Comparison of ENCODE assay signal across 31 cellular contexts in genomic region chr4:123409301-123409700, GRCh38. TPM values are rescaled to one million over a fixed set of nuclear protein-coding genes. Genes with fewer than 3 reads are reported as not detected.
A peak's percentile ranks its signal among the peaks of the same experiment; 100 is the strongest.
DNase-seq lines count a peak whose midpoint lies in the region; ATAC-seq and TF ChIP-seq lines count a peak whose summit lies in the region.
"Had no signal": no experiment of that assay in that cellular context is flagged by ENCODE, and none has a peak within 500 bp of the region (broad histone marks: within the 10 kb centered on the region; RNA-seq: fewer than 3 reads in every experiment).

No MANE protein-coding gene starts in this region.

- intact Hi-C loops in psoas muscle (cut with DNase I): no loop called here

- H3K27ac ChIP-seq in KOPT-K1 (ENCODE audit: low read depth, low read length, poor library complexity, severe bottlenecking) (peak overlapping the region; percentile 7), psoas muscle (peak overlapping the region; percentile 98)
- H3K27ac ChIP-seq: body of pancreas, GM23248, parathyroid adenoma, SK-N-MC, tibial nerve had no signal

- H3K27me3 ChIP-seq in psoas muscle (ENCODE audit: insufficient read depth in 3 of 3, low read length in 2 of 3): no peaks in the 10 kb centered on the region
- H3K27me3 ChIP-seq: adrenal gland, body of pancreas, esophagus squamous epithelium, tibial nerve had no signal

- ATAC-seq in psoas muscle (peak in 1 of 4 donors; percentile 14), GM21576 (IDR thresholded peaks at IDR 0.05; ENCODE audit: unreplicated experiment) (no peak)
- ATAC-seq in stimulated activated naive CD8-positive, alpha-beta T cell treated with anti-CD3 and anti-CD28 coated beads, Interleukin-15, Interleukin-2, amounts not matched to agents 100 U/mL and 50 U/mL, for 24 hours: no peak
- ATAC-seq: left lobe of liver had no signal

- DNase-seq in G401 (ENCODE audit: low spot score) (peak; percentile 44), fibroblast of gingiva (ENCODE audit: low read depth) (peak; percentile 35), psoas muscle (no peak)
- DNase-seq in activated CD8-positive, alpha-beta memory T cell treated with anti-CD3 and anti-CD28 coated beads, Interleukin-2, amount 50 U/mL, for 48 hours: no peak
- no peak for DNase-seq in stimulated activated naive CD8-positive, alpha-beta T cell treated with anti-CD3 and anti-CD28 coated beads, Interleukin-15, Interleukin-2, amounts not matched to agents 100 U/mL and 50 U/mL, for 24 hours
- DNase-seq: activated CD4-positive, alpha-beta memory T cell treated with anti-CD3 and anti-CD28 coated beads for 36 hours; activated CD4-positive, alpha-beta T cell treated with anti-CD3 and anti-CD28 coated beads for 1 hour; activated naive CD4-positive, alpha-beta T cell treated with Interleukin-2 at 50 U/mL for 16 hours; adrenal gland; body of pancreas; C1 segment of cervical spinal cord; COR-L47; esophagus squamous epithelium; GF-D8; glutamatergic neuron; GM23248; IMR-90; mesendoderm; NCI-H1092; NCI-H1694; NCI-H446; NCI-H774; stimulated activated CD4-positive, alpha-beta T cell treated with anti-CD3 and anti-CD28 coated beads, Interleukin-12 subunit alpha, Interleukin-12 subunit beta, amount 100 ng/mL, for 4 hours; stimulated activated CD4-positive, alpha-beta T cell treated with anti-CD3 and anti-CD28 coated beads, Interleukin-2, amount 100 ng/mL, for 48 hours; T-helper 2 cell had no signal

- no peaks in the 10 kb centered on the region for H3K9me3 ChIP-seq in KOPT-K1 (ENCODE audit: insufficient read depth, low read length, poor library complexity, severe bottlenecking)
- H3K9me3 ChIP-seq in psoas muscle: no peaks in the 10 kb centered on the region
- H3K9me3 ChIP-seq: adrenal gland, body of pancreas, esophagus squamous epithelium, tibial nerve had no signal

- TF ChIP-seq CTCF in psoas muscle (IDR thresholded peaks at IDR 0.05): no peak

- peaks cover 12% of the 10 kb centered on the region for H3K36me3 ChIP-seq in KOPT-K1 (ENCODE audit: insufficient read depth, low read length)
- no peaks in the 10 kb centered on the region for H3K36me3 ChIP-seq in psoas muscle (ENCODE audit: insufficient read depth in 1 of 2, low read depth in 1 of 2)
- H3K36me3 ChIP-seq: adrenal gland, tibial nerve had no signal

- in situ Hi-C loops in G401 (cut with HindIII; ENCODE audit: low sequenced_read_pairs): no loop called here

- 43 to 60% (median 44%) methylated on average over 3 of the region's 3 CpGs for whole genome bisulfite sequencing in psoas muscle, 3 donors

- peaks cover 72% of the 10 kb centered on the region for H3K4me1 ChIP-seq in psoas muscle
- H3K4me1 ChIP-seq: parathyroid adenoma had no signal

- H3K4me3 ChIP-seq in psoas muscle: peak overlapping the region; percentile 17
- H3K4me3 ChIP-seq: adrenal gland, body of pancreas, esophagus squamous epithelium, GM23248, SK-N-MC, tibial nerve had no signal

RNA-seq across cellular contexts. Expression of gene SPRY1, which starts 12.7 kb away (rescaled TPM):
- total RNA-seq in G401 (2014; rRNA removed; shearing (Covaris generic)): 37.3 and 69.8 TPM in 2 replicates
- 100 to 1,000 TPM in 2 of 4 donors, 10 to 100 TPM in 2; 41.1 to 104 (median 96.9) TPM for total RNA-seq in psoas muscle
- 10 to 100 TPM; 19.2 to 24.6 (median 22.9) TPM for polyA plus RNA-seq in psoas muscle

Comparison
In these comparisons a context has a peak if more than half of its experiments do, and no peak if none do; other contexts are left out.
1. DNase-seq: peak in G401 (single experiment) and fibroblast of gingiva (single experiment); none in psoas muscle (0 of 2), activated CD8-positive, alpha-beta memory T cell treated with anti-CD3 and anti-CD28 coated beads, Interleukin-2, amount 50 U/mL, for 48 hours (single experiment) and stimulated activated naive CD8-positive, alpha-beta T cell treated with anti-CD3 and anti-CD28 coated beads, Interleukin-15, Interleukin-2, amounts not matched to agents 100 U/mL and 50 U/mL, for 24 hours (single experiment).